23 cellular contexts compared by ENCODE assay signal in genomic region chr7:94258856-94259255, GRCh38.
DNase-seq lines count a peak whose midpoint lies in the region; ATAC-seq, FAIRE-seq and TF ChIP-seq lines count a peak whose summit lies in the region.
"Had no signal": no experiment of that assay in that cellular context is flagged by ENCODE, and none has a peak within 500 bp of the region (broad histone marks: within the 10 kb centered on the region; RNA-seq: fewer than 3 reads in every experiment).

No MANE protein-coding gene starts in this region.

- RAD21 ChIA-PET in GM12878 (lab: Charles Lee; ENCODE audit: unreplicated experiment) = no interaction called here

- SMC1A ChIA-PET in GM12878 (lab: Charles Lee; ENCODE audit: uncharacterized antibody, unreplicated experiment) = interaction anchor here (0.7 to 1.2 kb wide), 2 partner anchors 10 to 21 kb away, joined by 3 read pairs; no protein-coding TSS in a partner anchor

- no peaks in the 10 kb centered on the region for H3K79me1 ChIP-seq in mesendoderm (ENCODE audit: low read length)

- H3K36me3 ChIP-seq in GM23248 (ENCODE audit: low read depth) = no peaks in the 10 kb centered on the region
- H3K36me3 ChIP-seq in GM12878 (ENCODE audit: control insufficient read depth in 2 of 2, insufficient read depth in 2 of 2, low read length in 1 of 2) = no peaks in the 10 kb centered on the region
- no peaks in the 10 kb centered on the region for H3K36me3 ChIP-seq in mesendoderm (ENCODE audit: control insufficient read depth, insufficient read depth, low read length)
- H3K36me3 ChIP-seq: ascending aorta, spleen had no signal

- H2AK5ac ChIP-seq in mesendoderm (ENCODE audit: low read length) = no peak overlapping the region

- H3F3A ChIP-seq in GM23248 (ENCODE audit: insufficient read depth) = no peaks in the 10 kb centered on the region

- CTCF ChIA-PET in GM12878 (lab: Yijun Ruan, JAX) = interaction anchor here (1.5 kb wide), 1 partner anchor 17 kb away, joined by 3 read pairs; no protein-coding TSS in a partner anchor

- no peak for TF ChIP-seq RAD21 in GM12878 (IDR thresholded peaks at IDR 0.05; ENCODE audit: insufficient read depth, low read depth, low read length)

- H3K4ac ChIP-seq in mesendoderm (ENCODE audit: low read depth, low read length) = no peak overlapping the region

- no TSS peak for BruUV-seq in GM12878 (replicated peaks; lab: Mats Ljungman, UMichigan)

- H3K4me2 ChIP-seq in GM23248 (ENCODE audit: unreplicated experiment) (no peak overlapping the region), GM12878 (ENCODE audit: control insufficient read depth, insufficient read depth) (no peak overlapping the region), mesendoderm (ENCODE audit: low read length) (no peak overlapping the region)

- H3K79me2 ChIP-seq in GM23248 (ENCODE audit: insufficient read depth) (no peaks in the 10 kb centered on the region), GM12878 (ENCODE audit: control insufficient read depth, insufficient read depth, low read length) (no peaks in the 10 kb centered on the region), mesendoderm (ENCODE audit: control insufficient read depth, insufficient read depth, low read length) (no peaks in the 10 kb centered on the region)

- 39 to 52% methylated on average over 3 of the region's 3 CpGs for WGBS in GM23248 (ENCODE audit: low coverage in 1 of 2, low lambda C conversion rate in 2 of 2, missing lambda C conversion rate in 2 of 2), 2 experiments
- WGBS in GM12878 (ENCODE audit: insufficient coverage, insufficient replicate concordance, low lambda C conversion rate, missing lambda C conversion rate) = 45% methylated on average over 3 of the region's 3 CpGs
- no CpG with 5 or more reads among the region's 3 CpGs for WGBS in mesendoderm (ENCODE audit: extremely low coverage, insufficient coverage, low lambda C conversion rate)

- H2BK120ac ChIP-seq in mesendoderm (ENCODE audit: low read depth, low read length) = peak overlapping the region; percentile 61

- H3K4me3 ChIP-seq in GM23248 = no peak overlapping the region
- no peak overlapping the region for H3K4me3 ChIP-seq in GM12878
- H3K4me3 ChIP-seq in mesendoderm (ENCODE audit: low read length) = no peak overlapping the region
- H3K4me3 ChIP-seq: ascending aorta, spleen had no signal

- H3K56ac ChIP-seq in mesendoderm (ENCODE audit: low read length) = no peak overlapping the region

- H4K8ac ChIP-seq in mesendoderm (ENCODE audit: low read depth, low read length) = no peak overlapping the region

- H4K5ac ChIP-seq in mesendoderm (ENCODE audit: low read length) = no peak overlapping the region

- no peak for TF ChIP-seq EP300 in GM12878 (IDR thresholded peaks at IDR 0.05; ENCODE audit: borderline replicate concordance in 1 of 2, control insufficient read depth in 1 of 2, low read depth in 2 of 2, low read length in 2 of 2)

- H2BK5ac ChIP-seq in mesendoderm (ENCODE audit: low read length) = no peak overlapping the region

- H3K9me3 ChIP-seq in GM23248 (ENCODE audit: low read depth) (no peaks in the 10 kb centered on the region), GM12878 (replicated peaks; ENCODE audit: control insufficient read depth, insufficient read depth, low read length) (no peaks in the 10 kb centered on the region)
- H3K9me3 ChIP-seq: ascending aorta had no signal

- no peak overlapping the region for H3K23ac ChIP-seq in mesendoderm (ENCODE audit: low read length)

- TF ChIP-seq POLR2A in GM12878 (IDR thresholded peaks at IDR 0.05; ENCODE audit: low read depth, low read length) = no peak

- H3K9me2 ChIP-seq in GM23248 (ENCODE audit: insufficient read depth) = peaks cover 5% of the 10 kb centered on the region; the same call in 1 of the 2 replicates

- peak overlapping the region; percentile 29 for H2AFZ ChIP-seq in GM23248
- H2AFZ ChIP-seq in GM12878 (ENCODE audit: control insufficient read depth, low read depth, low read length) = no peak overlapping the region

- H2BK15ac ChIP-seq in mesendoderm (replicated peaks; ENCODE audit: low read depth) = no peak overlapping the region

- in situ Hi-C loops in GM23248 (cut with MboI) (no loop called here), GM12878 (cut with MboI) (no loop called here)

- DNase-seq in GM23248 (no peak), NCI-H524 (lab: John Stamatoyannopoulos, UW) (peak; percentile 85 to 95), GM12878 (ENCODE audit: low read depth, low spot score) (no peak), mesendoderm (peak; percentile 81), kidney glomerular epithelial cell (lab: John Stamatoyannopoulos, UW) (no peak), HuH-7.5 (ENCODE audit: low spot score) (no peak), GM10266 (ENCODE audit: extremely low spot score) (no peak)
- DNase-seq: activated CD4-positive, alpha-beta T cell treated with anti-CD3 and anti-CD28 coated beads, Interleukin-2, amount 10 ng/mL, durations not matched to agents 7 days and 5 days; caudate nucleus; CD8-positive, alpha-beta memory T cell; mammary epithelial cell; NCI-H1092 treated with DMSO at 0.1 percent for 48 hours; NCI-H2081; NCI-H510A; spleen; stimulated activated CD4-positive, alpha-beta T cell treated with anti-CD3 and anti-CD28 coated beads, Interleukin-2, amount 100 ng/mL, for 48 hours had no signal

- H4K20me1 ChIP-seq in GM23248 (ENCODE audit: insufficient read depth) (no peaks in the 10 kb centered on the region), GM12878 (ENCODE audit: control insufficient read depth, insufficient read depth) (no peaks in the 10 kb centered on the region)

- H3K27ac ChIP-seq in GM23248 (no peak overlapping the region), GM12878 (ENCODE audit: control insufficient read depth, insufficient read depth) (no peak overlapping the region), mesendoderm (ENCODE audit: low read depth, low read length) (no peak overlapping the region)
- H3K27ac ChIP-seq: ascending aorta, spleen, VCaP had no signal

- peak overlapping the region; percentile 51 for H3K18ac ChIP-seq in mesendoderm (ENCODE audit: low read length)

- FAIRE-seq in GM12878 (lab: Jason Lieb, UNC) = no peak
- FAIRE-seq: endometrium, GM12891, urothelium cell line had no signal

- H3K9ac ChIP-seq in GM23248 = no peak overlapping the region
- no peak overlapping the region for H3K9ac ChIP-seq in GM12878 (ENCODE audit: control insufficient read depth, insufficient read depth, low read length)
- H3K9ac ChIP-seq in mesendoderm (ENCODE audit: low read length) = no peak overlapping the region

- POLR2A ChIA-PET in GM12878 (lab: Charles Lee) = no interaction called here

- H3K4me1 ChIP-seq in GM23248 (ENCODE audit: insufficient read depth) = peaks cover 12% of the 10 kb centered on the region
- H3K4me1 ChIP-seq in GM12878 (ENCODE audit: control insufficient read depth, insufficient read depth, low read length) = no peaks in the 10 kb centered on the region
- no peaks in the 10 kb centered on the region for H3K4me1 ChIP-seq in mesendoderm (ENCODE audit: control insufficient read depth, low read depth, low read length)
- H3K4me1 ChIP-seq: ascending aorta, spleen had no signal

- H3K27me3 ChIP-seq in GM23248 (replicated peaks; ENCODE audit: insufficient read depth) (no peaks in the 10 kb centered on the region), GM12878 (replicated peaks in 1 of 2; ENCODE audit: control insufficient read depth in 2 of 2, insufficient read depth in 2 of 2, low read length in 1 of 2) (no peaks in the 10 kb centered on the region; a peak in 1 of 4 replicates), mesendoderm (ENCODE audit: insufficient read depth, low read length, poor library complexity) (no peaks in the 10 kb centered on the region)
- H3K27me3 ChIP-seq: ascending aorta, spleen had no signal

- ATAC-seq in GM12878 = peak; percentile 28; the same call in 2 of the 3 replicates
- ATAC-seq in HG02973 (IDR thresholded peaks at IDR 0.05; ENCODE audit: unreplicated experiment) = no peak
- ATAC-seq: stimulated activated effector memory CD8-positive, alpha-beta T cell treated with anti-CD3 and anti-CD28 coated beads, Interleukin-12 subunit alpha, Interleukin-12 subunit beta, amount 100 ng/mL, for 72 hours had no signal

- intact Hi-C loops in GM12878 (cut with micrococcal nuclease; ENCODE audit: unreplicated experiment) = no loop called here

- TF ChIP-seq CTCF in GM12878 (IDR thresholded peaks at IDR 0.05 in 2 of 3, conservative IDR thresholded peaks at IDR 0.05 in 1 of 3; ENCODE audit: control insufficient read depth in 2 of 3, extremely low read depth in 1 of 3, insufficient read depth in 1 of 3, low read depth in 3 of 3, low read length in 3 of 3) (no peak), GM10266 (IDR thresholded peaks at IDR 0.05; ENCODE audit: control insufficient read depth, insufficient read depth, low read depth, missing control alignments) (no peak)

TF ChIP-seq in GM12878, 131 proteins besides CTCF, POLR2A, EP300 and RAD21:
- TF ChIP-seq E2F4 (IDR thresholded peaks at IDR 0.05; ENCODE audit: low read depth, low read length) (no peak), ZNF217 (IDR thresholded peaks at IDR 0.05) (no peak)

Comparison
In these comparisons a context has a peak if more than half of its experiments do, and no peak if none do; other contexts are left out.
1. DNase-seq: peak in NCI-H524 (2 of 2) and mesendoderm (single experiment); none in GM23248 (single experiment), GM12878 (single experiment), kidney glomerular epithelial cell (single experiment), HuH-7.5 (single experiment) and GM10266 (single experiment).